In genomic region chr2:108587621-108588020, GRCh38 we compare ENCODE assay signal across 8 cellular contexts. TPM values are rescaled to one million over a fixed set of nuclear protein-coding genes. Genes with fewer than 3 reads are reported as not detected.
DNase-seq lines count a peak whose midpoint lies in the region; ATAC-seq and TF ChIP-seq lines count a peak whose summit lies in the region.

No MANE protein-coding gene starts in this region.

- no peak for DNase-seq in CD4-positive, alpha-beta T cell
- DNase-seq in SJSA1 (ENCODE audit: low read depth in 1 of 2, low spot score in 2 of 2) (peak; percentile 45 to 55), fibroblast of peridontal ligament (ENCODE audit: extremely low read depth) (peak; percentile 49), osteoblast (ENCODE audit: insufficient read length, low spot score, missing footprints) (peak; percentile 73), HAP-1 (ENCODE audit: low spot score in 2 of 2) (no peak)
- no peak for DNase-seq in activated CD4-positive, CD25-positive, alpha-beta regulatory T cell (lab: John Stamatoyannopoulos, UW)

- in situ Hi-C loops in HAP-1 (cut with MboI; ENCODE audit: low sequenced_read_pairs), result loop anchor here (25.0 kb wide), 1 partner anchor 650 kb away; no protein-coding TSS in a partner anchor

- no peaks in the 10 kb centered on the region for H3K27me3 Mint-ChIP-seq in CD4-positive, alpha-beta T cell

- no peaks in the 10 kb centered on the region for H3K9me3 ChIP-seq in CD4-positive, alpha-beta T cell (ENCODE audit: control insufficient read depth, low read length)
- no peaks in the 10 kb centered on the region for H3K9me3 ChIP-seq in SJSA1 (replicated peaks)
- no peaks in the 10 kb centered on the region for H3K9me3 ChIP-seq in osteoblast (ENCODE audit: low read depth, low read length)
- H3K9me3 ChIP-seq in HAP-1, result no peaks in the 10 kb centered on the region

- H3K36me3 ChIP-seq in SJSA1 (peaks cover 3% of the 10 kb centered on the region; the same call in 1 of the 2 replicates), osteoblast (ENCODE audit: insufficient read depth, low read length) (no peaks in the 10 kb centered on the region), HAP-1 (replicated peaks) (no peaks in the 10 kb centered on the region)

- POLR2A ChIA-PET in CD4-positive, alpha-beta T cell (lab: Charles Lee), result interaction anchor here (0.6 to 0.9 kb wide), 2 partner anchors 18 to 23 kb away, joined by 3 to 4 read pairs; no protein-coding TSS in a partner anchor

- H4K20me1 ChIP-seq in osteoblast (ENCODE audit: insufficient read depth, low read length), result no peaks in the 10 kb centered on the region

- no peaks in the 10 kb centered on the region for H3K27me3 ChIP-seq in CD4-positive, alpha-beta T cell (ENCODE audit: control insufficient read depth, insufficient read depth, low read length)
- H3K27me3 ChIP-seq in SJSA1 (replicated peaks) (no peaks in the 10 kb centered on the region), osteoblast (ENCODE audit: insufficient read depth, low read length) (no peaks in the 10 kb centered on the region), HAP-1 (ENCODE audit: low read depth) (no peaks in the 10 kb centered on the region)

- H3K4me1 ChIP-seq in SJSA1 (replicated peaks), result peaks cover 59% of the 10 kb centered on the region
- H3K4me1 ChIP-seq in osteoblast (ENCODE audit: insufficient read depth, low read length), result peaks cover 45% of the 10 kb centered on the region
- no peaks in the 10 kb centered on the region for H3K4me1 ChIP-seq in HAP-1

- no peak overlapping the region for H3K4me3 Mint-ChIP-seq in CD4-positive, alpha-beta T cell

- H3K4me1 Mint-ChIP-seq in CD4-positive, alpha-beta T cell (ENCODE audit: low read depth), result peaks cover 22% of the 10 kb centered on the region

- peaks cover 87% of the 10 kb centered on the region for H3K79me2 ChIP-seq in osteoblast (ENCODE audit: insufficient read depth, low read length)

- ATAC-seq in CD4-positive, alpha-beta T cell (ENCODE audit: poor library complexity), result no peak
- ATAC-seq in GM21526 (IDR thresholded peaks at IDR 0.05; ENCODE audit: low FRiP score, unreplicated experiment) (no peak), GM21447 (IDR thresholded peaks at IDR 0.05; ENCODE audit: unreplicated experiment) (no peak)

- no peak for TF ChIP-seq CTCF in CD4-positive, alpha-beta T cell (IDR thresholded peaks at IDR 0.05)
- no peak for TF ChIP-seq CTCF in osteoblast (IDR thresholded peaks at IDR 0.05; ENCODE audit: extremely low read depth, low read depth, low read length)

- H3K4me3 ChIP-seq in SJSA1 (no peak overlapping the region), osteoblast (ENCODE audit: insufficient read depth, low read length) (no peak overlapping the region), HAP-1 (no peak overlapping the region)

- no peaks in the 10 kb centered on the region for H3K36me3 Mint-ChIP-seq in CD4-positive, alpha-beta T cell (ENCODE audit: low read depth)

- H3K4me2 ChIP-seq in osteoblast (ENCODE audit: insufficient read depth, low read length), result peak overlapping the region; percentile 31

- intact Hi-C loops in CD4-positive, alpha-beta T cell (cut with DNase I, micrococcal nuclease), result loop anchor here (10.0 kb wide), 3 partner anchors 53 to 653 kb away; partner anchors contain the start of gene LIMS1 (in 1 of the 2)

- no peak overlapping the region for H2AFZ ChIP-seq in osteoblast (ENCODE audit: low read length)

- peak overlapping the region; percentile 53 for H3K27ac Mint-ChIP-seq in CD4-positive, alpha-beta T cell

- no peaks in the 10 kb centered on the region for H3K9me3 Mint-ChIP-seq in CD4-positive, alpha-beta T cell

- CTCF ChIA-PET in CD4-positive, alpha-beta T cell (lab: Charles Lee), result no interaction called here

- no peak overlapping the region for H3K27ac ChIP-seq in CD4-positive, alpha-beta T cell (ENCODE audit: low read depth, low read length)
- H3K27ac ChIP-seq in SJSA1 (peak overlapping the region; percentile 52; the same call in 1 of the 2 replicates), osteoblast (ENCODE audit: low read depth, low read length) (peak overlapping the region; percentile 84)

RNA-seq across cellular contexts. Expression of gene LIMS1, which starts 53.4 kb away (rescaled TPM):
- 10 to 100 TPM; 18.5 to 21.3 TPM for total RNA-seq in CD4-positive, alpha-beta T cell
- total RNA-seq in SJSA1 (2014; rRNA removed; shearing (Covaris generic)), result 106 and 169 TPM in 2 replicates
- 129 and 142 TPM in 2 replicates for total RNA-seq in osteoblast

Comparison
In these comparisons a context has a peak if more than half of its experiments do, and no peak if none do; other contexts are left out.
1. DNase-seq: peak in SJSA1 (2 of 2), fibroblast of peridontal ligament (single experiment) and osteoblast (single experiment); none in CD4-positive, alpha-beta T cell (0 of 10), HAP-1 (0 of 2) and activated CD4-positive, CD25-positive, alpha-beta regulatory T cell (0 of 4).